ENCODE assay signal across 16 cellular contexts in genomic region chr2:130759906-130760753, GRCh38. TPM values are rescaled to one million over a fixed set of nuclear protein-coding genes. Genes with fewer than 3 reads are reported as not detected.
DNase-seq lines count a peak whose midpoint lies in the region; ATAC-seq, FAIRE-seq and TF ChIP-seq lines count a peak whose summit lies in the region.
"Had no signal": no experiment of that assay in that cellular context is flagged by ENCODE, and none has a peak within 500 bp of the region (broad histone marks: within the 10 kb centered on the region; RNA-seq: fewer than 3 reads in every experiment).

No MANE protein-coding gene starts in this region.

- POLR2A ChIA-PET in PC-3 (lab: Charles Lee; ENCODE audit: unreplicated experiment) = no interaction called here

- no peaks in the 10 kb centered on the region for H3K36me3 ChIP-seq in PC-3 (ENCODE audit: low read depth, low read length)
- H3K36me3 ChIP-seq in small intestine (ENCODE audit: control insufficient read depth in 2 of 2, insufficient read depth in 2 of 2, low read length in 2 of 2) = no peaks in the 10 kb centered on the region
- H3K36me3 ChIP-seq: vagina had no signal

- H3K79me2 ChIP-seq in PC-3 (ENCODE audit: low read length) = no peaks in the 10 kb centered on the region

- H3K27me3 ChIP-seq in PC-3 (ENCODE audit: low read length) (peaks cover 88% of the 10 kb centered on the region), small intestine (ENCODE audit: control insufficient read depth in 2 of 2, insufficient read depth in 2 of 2, low read length in 2 of 2) (peaks cover 6 to 15% of the 10 kb centered on the region in 2 donors)

- TF ChIP-seq CTCF in PC-3 (conservative IDR thresholded peaks at IDR 0.05; ENCODE audit: low read depth, low read length) = no peak

- no peak overlapping the region for H3K4me2 ChIP-seq in PC-3 (ENCODE audit: low read length)
- H3K4me2 ChIP-seq: KMS-11, PC-9 had no signal

- no peaks in the 10 kb centered on the region for H3K9me2 ChIP-seq in PC-3 (replicated peaks; ENCODE audit: low read length)

- no peak overlapping the region for H2AFZ ChIP-seq in PC-3 (ENCODE audit: low read length)
- H2AFZ ChIP-seq: PC-9 had no signal

- 59 to 69% (median 65%) methylated on average over 10 of the region's 10 CpGs for WGBS in small intestine, 3 donors

- in situ Hi-C loops in KBM-7 (cut with MboI; ENCODE audit: low pct_unique_long_range_greater_than_20kb, low sequenced_read_pairs) = no loop called here

- H3K4me3 ChIP-seq in PC-3 (ENCODE audit: low read length) (no peak overlapping the region), small intestine (ENCODE audit: low read depth in 1 of 2, low read length in 2 of 2) (no peak overlapping the region)
- H3K4me3 ChIP-seq: PC-9, vagina had no signal

- BruUV-seq in PC-3 (replicated peaks; lab: Mats Ljungman, UMichigan) = no TSS peak

- no peaks in the 10 kb centered on the region for H3F3A ChIP-seq in PC-3 (ENCODE audit: low read length, unreplicated experiment)

- no peak for ATAC-seq in PC-3

- intact Hi-C loops in PC-3 (cut with micrococcal nuclease) = no loop called here

- H3K9ac ChIP-seq in PC-3 (ENCODE audit: low read length) = no peak overlapping the region
- H3K9ac ChIP-seq: KMS-11 had no signal

- H3K27ac ChIP-seq in PC-3 (ENCODE audit: low read length) (no peak overlapping the region), small intestine (ENCODE audit: low read depth in 1 of 2, low read length in 1 of 2) (no peak overlapping the region)
- H3K27ac ChIP-seq: KMS-11, PC-9, vagina had no signal

- H4K20me1 ChIP-seq in PC-3 (ENCODE audit: low read length) = no peaks in the 10 kb centered on the region

- DNase-seq in DMS79 treated with DMSO at 0.1 percent for 48 hours (lab: John Stamatoyannopoulos, UW) (peak; percentile 95), LHCN-M2 (ENCODE audit: low read depth) (peak; percentile 2), PC-3 (peak; percentile 54), islet precursor cell (peak; percentile 45), small intestine (no peak), NCI-H2227 (lab: John Stamatoyannopoulos, UW; ENCODE audit: unreplicated experiment) (no peak), KBM-7 (no peak), pons (ENCODE audit: low spot score) (no peak)
- DNase-seq: CD4-positive, alpha-beta T cell; HCEC 1CT; PC-9 had no signal

- H3K9me3 ChIP-seq in PC-3 (ENCODE audit: low read length) = no peaks in the 10 kb centered on the region
- no peaks in the 10 kb centered on the region for H3K9me3 ChIP-seq in small intestine (ENCODE audit: control insufficient read depth, low read depth)
- H3K9me3 ChIP-seq: vagina had no signal

- CTCF ChIA-PET in PC-3 (lab: Charles Lee) = no interaction called here

- FAIRE-seq in small intestine (lab: Jason Lieb, UNC) = no peak
- FAIRE-seq: TTC549 had no signal

- H3K4me1 ChIP-seq in PC-3 (ENCODE audit: insufficient read depth, low read length) (no peaks in the 10 kb centered on the region), small intestine (ENCODE audit: control insufficient read depth in 2 of 2, insufficient read depth in 1 of 2, low read depth in 1 of 2, low read length in 1 of 2) (no peaks in the 10 kb centered on the region)

RNA-seq across cellular contexts. Expression of gene AMER3, which starts 4.8 kb away (rescaled TPM):
- not detected in 2 replicates for total RNA-seq in LHCN-M2 (2014; rRNA removed)
- polyA plus RNA-seq in LHCN-M2 (2012) = not detected
- not detected in 2 replicates for total RNA-seq in PC-3 (2014; rRNA removed)
- under 1 TPM in 1 of 3 donors, not detected in 2; 0.45 TPM for polyA plus RNA-seq in small intestine
- total RNA-seq: CD4-positive, alpha-beta T cell; epithelial cell of proximal tubule; mononuclear cell; PC-9; vagina had no signal

RNA-seq across cellular contexts. Expression of gene GPR148, which starts 31.3 kb away (rescaled TPM):
- total RNA-seq in LHCN-M2 (2014; rRNA removed) = not detected in 2 replicates
- polyA plus RNA-seq in LHCN-M2 (2012) = not detected
- total RNA-seq in PC-3 (2014; rRNA removed) = not detected in 2 replicates
- polyA plus RNA-seq in small intestine = under 1 TPM in 1 of 3 donors, not detected in 2; 0.04 TPM
- total RNA-seq: CD4-positive, alpha-beta T cell; epithelial cell of proximal tubule; mononuclear cell; PC-9; vagina had no signal

Comparison
In these comparisons a context has a peak if more than half of its experiments do, and no peak if none do; other contexts are left out.
1. DNase-seq: peak in DMS79 treated with DMSO at 0.1 percent for 48 hours (single experiment), LHCN-M2 (single experiment), PC-3 (single experiment) and islet precursor cell (single experiment); none in small intestine (single experiment), NCI-H2227 (single experiment), KBM-7 (single experiment) and pons (single experiment).